ENCODE assay signal across 1 cellular context in the genomic region with DNA sequence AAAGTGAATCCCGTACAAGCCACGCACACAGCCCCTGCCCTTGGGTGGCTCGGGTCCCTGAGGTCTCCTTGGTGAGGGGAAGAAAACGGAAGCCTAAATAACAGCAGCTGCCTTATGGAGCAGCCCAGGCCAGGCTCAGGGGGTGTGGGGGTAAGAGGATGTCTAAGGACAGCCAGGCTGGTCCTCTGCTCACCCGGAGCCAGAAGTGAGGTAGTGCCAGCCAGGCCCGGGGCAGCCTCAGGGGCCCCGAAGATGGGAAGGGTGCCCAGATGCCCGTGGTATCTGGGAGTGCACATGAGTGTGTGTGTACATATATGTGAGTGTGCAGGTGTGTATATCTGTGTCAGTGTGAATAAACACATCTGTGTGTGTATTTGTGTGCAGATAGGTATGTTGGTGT.
TF ChIP-seq lines count a peak whose summit lies in the region.

No MANE protein-coding gene starts in this region.

TF ChIP-seq in IMR-90, 13 proteins besides CTCF, POLR2A, EP300 and RAD21:
- TF ChIP-seq CEBPB (IDR thresholded peaks at IDR 0.05; ENCODE audit: low read depth, low read length), result no peak
- no peak for TF ChIP-seq FOS (IDR thresholded peaks at IDR 0.05; ENCODE audit: low read depth, low read length)
- TF ChIP-seq BHLHE40 (IDR thresholded peaks at IDR 0.05; ENCODE audit: low read depth, low read length), result no peak
- no peak for TF ChIP-seq MXI1 (IDR thresholded peaks at IDR 0.05; ENCODE audit: borderline replicate concordance, low read depth, low read length)
